ENCODE assay signal across 8 cellular contexts in genomic region chr6:82247634-82248232, GRCh38. TPM values are rescaled to one million over a fixed set of nuclear protein-coding genes. Genes with fewer than 3 reads are reported as not detected.
DNase-seq lines count a peak whose midpoint lies in the region; ATAC-seq and TF ChIP-seq lines count a peak whose summit lies in the region.

Gene IBTK, minus strand, starts transcription at chr6:82247744. Its CDS starts 7,258 bp downstream, at chr6:82240486.

- H3K4me1 ChIP-seq in BE2C = peaks cover 8% of the 10 kb centered on the region
- no peaks in the 10 kb centered on the region for H3K4me1 ChIP-seq in colonic mucosa

- intact Hi-C loops in colonic mucosa (cut with DNase I) = no loop called here

- H3K9ac ChIP-seq in colonic mucosa (ENCODE audit: low read depth in 2 of 2, low read length in 2 of 2) = peak within 1 kb of the TSS; percentile 81 to 87

- peak; percentile 84 for ATAC-seq in HG03460 (IDR thresholded peaks at IDR 0.05; ENCODE audit: unreplicated experiment)

- peak within 1 kb of the TSS; percentile 89 for H3K27ac ChIP-seq in colonic mucosa

- H3K27me3 ChIP-seq in BE2C = no peaks in the 10 kb centered on the region
- H3K27me3 ChIP-seq in colonic mucosa = no peaks in the 10 kb centered on the region

- H3K9me3 ChIP-seq in BE2C (no peaks in the 10 kb centered on the region), colonic mucosa (no peaks in the 10 kb centered on the region)

- H3K36me3 ChIP-seq in BE2C = no peaks in the 10 kb centered on the region
- no peaks in the 10 kb centered on the region for H3K36me3 ChIP-seq in colonic mucosa

- TF ChIP-seq CTCF in BE2C (IDR thresholded peaks at IDR 0.05; ENCODE audit: low read depth, low read length) (no peak), colonic mucosa (IDR thresholded peaks at IDR 0.05) (no peak)

- H3K4me3 ChIP-seq in BE2C (ENCODE audit: low read depth, low read length) = peak within 1 kb of the TSS; percentile 89
- peak within 1 kb of the TSS; percentile 67 for H3K4me3 ChIP-seq in colonic mucosa

- DNase-seq in BE2C = peak; percentile 89
- DNase-seq in GM19240 (ENCODE audit: insufficient read length, low spot score) = peak; percentile 64
- DNase-seq in NCI-H526 (lab: John Stamatoyannopoulos, UW) = peak; percentile 74 to 93
- DNase-seq in activated CD4-positive, alpha-beta T cell treated with anti-CD3 and anti-CD28 coated beads for 48 hours = peak; percentile 93
- peak; percentile 96 for DNase-seq in colonic mucosa
- DNase-seq in left kidney (ENCODE audit: low read depth, low spot score) = peak; percentile 96
- DNase-seq in stimulated activated CD4-positive, alpha-beta T cell treated with anti-CD3 and anti-CD28 coated beads, Interleukin-2, amount 100 ng/mL, for 4 hours (ENCODE audit: low read depth) = peak; percentile 81

RNA-seq across cellular contexts. Expression of gene IBTK, which starts in this region (rescaled TPM):
- polyA plus RNA-seq in BE2C (2012; ENCODE audit: insufficient read depth, insufficient read length, low read depth) = 16.8 TPM
- total RNA-seq in colonic mucosa = 10 to 100 TPM; 37.5 to 39.8 TPM

Comparison
In these comparisons a context has a peak if more than half of its experiments do, and no peak if none do; other contexts are left out.
1. Peak in every context shown above with its lines: DNase-seq, ATAC-seq, H3K4me3 ChIP-seq and H3K27ac ChIP-seq.